Comparison of ENCODE assay signal across 31 cellular contexts in the genomic region with DNA sequence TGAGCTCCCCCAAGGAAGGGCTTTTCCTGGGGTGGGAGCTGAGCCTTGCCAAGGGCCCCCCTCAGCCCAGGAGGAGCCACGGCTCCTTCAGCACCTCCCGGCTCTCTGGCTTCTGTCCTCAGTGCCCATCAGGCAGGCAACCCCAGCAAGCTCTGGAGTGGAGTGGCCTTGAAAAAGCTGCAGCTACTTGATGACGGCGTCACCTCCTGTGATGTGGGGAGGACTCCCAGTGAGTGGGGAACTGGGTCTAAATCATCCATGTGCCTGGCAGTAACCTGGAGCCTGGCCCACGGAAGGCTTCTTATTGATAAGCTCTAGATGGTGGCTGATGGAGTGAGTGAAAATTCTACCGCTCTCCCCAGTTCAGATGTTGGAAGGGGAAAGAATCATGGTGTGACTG.
"Had no signal": no experiment of that assay in that cellular context is flagged by ENCODE, and none has a peak within 500 bp of the region (broad histone marks: within the 10 kb centered on the region; RNA-seq: fewer than 3 reads in every experiment).

No MANE protein-coding gene starts in this region.

- H3K36me3 ChIP-seq: esophagus squamous epithelium, pancreas, prostate gland, sigmoid colon, tibial nerve, uterus had no signal

- H3K4me3 ChIP-seq: esophagus squamous epithelium, mucosa of descending colon, pancreas, prostate gland, sigmoid colon, tibial nerve, uterus had no signal

- H3K27ac ChIP-seq: esophagus squamous epithelium, pancreas, prostate gland, sigmoid colon, tibial nerve, uterus, VCaP had no signal

- DNase-seq: activated CD4-positive, alpha-beta T cell treated with anti-CD3 and anti-CD28 coated beads for 4 hours; activated CD4-positive, alpha-beta T cell treated with anti-CD3 and anti-CD28 coated beads, Interleukin-2, amount 50 U/mL, for 4 hours; activated CD8-positive, alpha-beta memory T cell treated with anti-CD3 and anti-CD28 coated beads for 24 hours; activated CD8-positive, alpha-beta memory T cell treated with anti-CD3 and anti-CD28 coated beads, Interleukin-2, amount 50 U/mL, for 48 hours; activated gamma-delta T cell; activated naive CD8-positive, alpha-beta T cell treated with anti-CD3 and anti-CD28 coated beads, Interleukin-2, amount 10 ng/mL, durations not matched to agents 7 days and 5 days; activated T-cell treated with anti-CD3 and anti-CD28 coated beads, Interleukin-2, amount 50 U/mL, for 24 hours; amniotic stem cell; dermis blood vessel endothelial cell; effector CD8-positive, alpha-beta T cell; esophagus squamous epithelium; islet precursor cell; left cardiac atrium; left ventricle myocardium superior; mucosa of descending colon; nephron progenitor cell; pancreas; retina; sigmoid colon; small intestine; stimulated activated CD4-positive, alpha-beta T cell treated with anti-CD3 and anti-CD28 coated beads, Interleukin-4, amount 100 ng/mL, for 24 hours; T-helper 9 cell; uterus had no signal

- H3K27me3 ChIP-seq: pancreas, tibial nerve, uterus had no signal

- H3K4me3 Mint-ChIP-seq: activated naive CD4-positive, alpha-beta T cell treated with anti-CD3 and anti-CD28 coated beads, Interleukin-2, amount 10 ng/mL, durations not matched to agents 7 days and 5 days; activated naive CD8-positive, alpha-beta T cell treated with anti-CD3 and anti-CD28 coated beads, Interleukin-2, amount 10 ng/mL, durations not matched to agents 7 days and 5 days; activated T-cell treated with anti-CD3 and anti-CD28 coated beads, Interleukin-2, amount 50 U/mL, for 24 hours; central memory CD8-positive, alpha-beta T cell; nephron progenitor cell; stimulated activated effector memory CD8-positive, alpha-beta T cell treated with anti-CD3 and anti-CD28 coated beads, Interleukin-12 subunit alpha, Interleukin-12 subunit beta, amount 100 ng/mL, for 72 hours; stimulated activated naive CD8-positive, alpha-beta T cell treated with anti-CD3 and anti-CD28 coated beads, Interleukin-15, Interleukin-2, amounts not matched to agents 100 ng/mL and 50 ng/mL, for 24 hours; T-helper 1 cell treated with Interleukin-12 subunit alpha and Interleukin-12 subunit beta and Interleukin-4 antibody, amounts not matched to agents 30 μg/mL and 1 μg/mL, for 36 hours had no signal

- ATAC-seq: left cardiac atrium, left ventricle myocardium superior, mucosa of descending colon, pancreas had no signal

- H3K4me1 ChIP-seq: esophagus squamous epithelium, pancreas, prostate gland, sigmoid colon, tibial nerve, uterus had no signal

- H3K27ac Mint-ChIP-seq: activated naive CD8-positive, alpha-beta T cell treated with anti-CD3 and anti-CD28 coated beads, Interleukin-2, amount 10 ng/mL, durations not matched to agents 7 days and 5 days; activated T-cell treated with anti-CD3 and anti-CD28 coated beads, Interleukin-2, amount 50 U/mL, for 24 hours; nephron progenitor cell; stimulated activated effector memory CD8-positive, alpha-beta T cell treated with anti-CD3 and anti-CD28 coated beads, Interleukin-12 subunit alpha, Interleukin-12 subunit beta, amount 100 ng/mL, for 72 hours; stimulated activated naive CD8-positive, alpha-beta T cell treated with anti-CD3 and anti-CD28 coated beads, Interleukin-15, Interleukin-2, amounts not matched to agents 100 ng/mL and 50 ng/mL, for 24 hours; T-helper 1 cell treated with Interleukin-12 subunit alpha and Interleukin-12 subunit beta and Interleukin-4 antibody, amounts not matched to agents 30 μg/mL and 1 μg/mL, for 36 hours had no signal

- H3K36me3 Mint-ChIP-seq: activated naive CD4-positive, alpha-beta T cell treated with anti-CD3 and anti-CD28 coated beads, Interleukin-2, amount 10 ng/mL, durations not matched to agents 7 days and 5 days; activated naive CD8-positive, alpha-beta T cell treated with anti-CD3 and anti-CD28 coated beads, Interleukin-2, amount 10 ng/mL, durations not matched to agents 7 days and 5 days; stimulated activated effector memory CD8-positive, alpha-beta T cell treated with anti-CD3 and anti-CD28 coated beads, Interleukin-12 subunit alpha, Interleukin-12 subunit beta, amount 100 ng/mL, for 72 hours had no signal

- H3K4me1 Mint-ChIP-seq: stimulated activated effector memory CD8-positive, alpha-beta T cell treated with anti-CD3 and anti-CD28 coated beads, Interleukin-12 subunit alpha, Interleukin-12 subunit beta, amount 100 ng/mL, for 72 hours had no signal

- H3K9me3 ChIP-seq: esophagus squamous epithelium, mucosa of descending colon, pancreas, prostate gland, sigmoid colon, tibial nerve, uterus had no signal

- H3K9me3 Mint-ChIP-seq: activated naive CD4-positive, alpha-beta T cell treated with anti-CD3 and anti-CD28 coated beads, Interleukin-2, amount 10 ng/mL, durations not matched to agents 7 days and 5 days; activated naive CD8-positive, alpha-beta T cell treated with anti-CD3 and anti-CD28 coated beads, Interleukin-2, amount 10 ng/mL, durations not matched to agents 7 days and 5 days; activated T-cell treated with anti-CD3 and anti-CD28 coated beads, Interleukin-2, amount 50 U/mL, for 24 hours; central memory CD8-positive, alpha-beta T cell; nephron progenitor cell; stimulated activated effector memory CD8-positive, alpha-beta T cell treated with anti-CD3 and anti-CD28 coated beads, Interleukin-12 subunit alpha, Interleukin-12 subunit beta, amount 100 ng/mL, for 72 hours; stimulated activated naive CD8-positive, alpha-beta T cell treated with anti-CD3 and anti-CD28 coated beads, Interleukin-15, Interleukin-2, amounts not matched to agents 100 ng/mL and 50 ng/mL, for 24 hours; T-helper 1 cell treated with Interleukin-12 subunit alpha and Interleukin-12 subunit beta and Interleukin-4 antibody, amounts not matched to agents 30 μg/mL and 1 μg/mL, for 36 hours had no signal
